Comparison of ENCODE assay signal across 8 cellular contexts in the genomic region with DNA sequence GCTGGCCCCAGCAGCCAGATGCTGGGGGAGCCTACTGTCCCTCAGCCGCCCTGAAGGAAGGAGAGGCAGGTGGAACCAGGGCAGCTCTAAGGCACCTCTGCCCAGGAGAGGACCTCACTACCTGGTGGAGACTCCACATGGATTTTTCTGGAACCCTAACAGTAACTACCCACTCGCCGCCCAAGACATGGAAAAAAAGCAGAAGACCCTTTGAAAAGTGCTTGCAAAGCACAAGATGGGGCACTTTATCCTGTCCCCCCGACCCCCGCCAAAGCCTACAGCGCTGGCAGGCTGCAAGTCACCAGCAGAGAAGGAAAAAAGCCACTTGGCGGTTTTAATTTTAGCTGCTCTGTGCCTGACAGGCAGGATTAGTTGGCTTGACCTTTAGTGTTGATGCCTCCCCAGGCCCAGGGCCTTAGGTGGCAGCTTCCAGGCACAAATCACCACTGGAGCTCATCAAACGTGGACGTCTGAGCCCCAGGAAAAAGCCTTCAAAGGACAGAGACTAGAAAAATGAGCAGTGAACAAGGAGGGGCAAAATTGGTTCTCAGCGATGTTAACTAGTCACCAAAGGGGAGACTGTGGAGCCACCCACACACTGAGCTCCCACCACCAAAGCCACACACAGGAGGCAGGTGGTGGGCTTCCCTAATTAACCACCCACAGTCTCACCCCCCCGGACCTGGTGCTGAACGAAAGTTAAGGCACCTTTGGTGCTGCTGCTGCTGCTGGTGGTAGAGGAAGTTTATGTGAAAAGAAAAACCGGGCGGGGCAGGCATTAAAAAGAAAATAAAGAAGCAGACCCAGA. TPM values are rescaled to one million over a fixed set of nuclear protein-coding genes. Genes with fewer than 3 reads are reported as not detected.
DNase-seq lines count a peak whose midpoint lies in the region; ATAC-seq and TF ChIP-seq lines count a peak whose summit lies in the region.

No MANE protein-coding gene starts in this region.

- H3K4me1 ChIP-seq in RWPE2 (ENCODE audit: insufficient read depth, poor library complexity, severe bottlenecking) (peaks cover 17% of the 10 kb centered on the region), lung (ENCODE audit: control insufficient read depth in 2 of 2, insufficient read depth in 2 of 2, low read length in 2 of 2) (peaks cover 4 to 12% of the 10 kb centered on the region in 2 donors), testis (peaks cover 65% of the 10 kb centered on the region)

- intact Hi-C loops in testis (cut with DNase I; ENCODE audit: low total_unique reads) = no loop called here

- peaks cover 60% of the 10 kb centered on the region for H3K36me3 ChIP-seq in RWPE2 (ENCODE audit: low read depth)
- peaks cover 48 to 65% of the 10 kb centered on the region in 2 donors for H3K36me3 ChIP-seq in lung (ENCODE audit: control insufficient read depth in 2 of 2, insufficient read depth in 2 of 2, low read length in 2 of 2)
- no peaks in the 10 kb centered on the region for H3K36me3 ChIP-seq in testis (ENCODE audit: low read depth, missing control alignments)
- H3K36me3 ChIP-seq in brain microvascular endothelial cell (replicated peaks) = peaks cover 66% of the 10 kb centered on the region

- H3K4me3 ChIP-seq in RWPE2 (ENCODE audit: severe bottlenecking) = no peak overlapping the region
- H3K4me3 ChIP-seq in lung = no peak overlapping the region
- no peak overlapping the region for H3K4me3 ChIP-seq in testis
- no peak overlapping the region for H3K4me3 ChIP-seq in brain microvascular endothelial cell (ENCODE audit: low read depth, low read length)

- peak overlapping the region; percentile 86 for H3K27ac Mint-ChIP-seq in activated naive CD8-positive, alpha-beta T cell

- peak overlapping the region; percentile 56 for H3K27ac ChIP-seq in RWPE2 (ENCODE audit: poor library complexity, severe bottlenecking)
- H3K27ac ChIP-seq in lung (ENCODE audit: low read depth in 1 of 2, low read length in 1 of 2) = peak overlapping the region; percentile 28 to 57
- H3K27ac ChIP-seq in testis = peak overlapping the region; percentile 33 to 74
- H3K27ac ChIP-seq in brain microvascular endothelial cell = no peak overlapping the region

- in situ Hi-C loops in brain microvascular endothelial cell (cut with HindIII; ENCODE audit: low pct_ligation_motif_present, low sequenced_read_pairs) = no loop called here

- peaks cover 92% of the 10 kb centered on the region for H3K4me1 Mint-ChIP-seq in activated naive CD8-positive, alpha-beta T cell (ENCODE audit: low read depth)

- WGBS in lung, 2 donors = 58 to 70% methylated on average over 14 of the region's 14 CpGs
- WGBS in testis, 2 donors = 60 to 64% methylated on average over 13 to 14 of the region's 14 CpGs

- peak overlapping the region; percentile 85 for H3K4me3 Mint-ChIP-seq in activated naive CD8-positive, alpha-beta T cell

- no peaks in the 10 kb centered on the region for H3K27me3 Mint-ChIP-seq in activated naive CD8-positive, alpha-beta T cell

- no peak for TF ChIP-seq CTCF in RWPE2 (IDR thresholded peaks at IDR 0.05; ENCODE audit: poor library complexity, severe bottlenecking)
- no peak for TF ChIP-seq CTCF in lung (IDR thresholded peaks at IDR 0.05; ENCODE audit: control extremely low read depth, extremely low read depth)
- TF ChIP-seq CTCF in testis (IDR thresholded peaks at IDR 0.05) = no peak
- no peak for TF ChIP-seq CTCF in brain microvascular endothelial cell (IDR thresholded peaks at IDR 0.05; ENCODE audit: low read depth, low read length, missing control alignments)

- no peak for TF ChIP-seq POLR2A in testis (IDR thresholded peaks at IDR 0.05)

- peaks cover 3% of the 10 kb centered on the region for H3K36me3 Mint-ChIP-seq in activated naive CD8-positive, alpha-beta T cell

- no peaks in the 10 kb centered on the region for H3K27me3 ChIP-seq in RWPE2 (ENCODE audit: insufficient read depth, poor library complexity, severe bottlenecking)
- no peaks in the 10 kb centered on the region for H3K27me3 ChIP-seq in lung (ENCODE audit: control insufficient read depth, insufficient read depth)
- H3K27me3 ChIP-seq in testis = no peaks in the 10 kb centered on the region
- no peaks in the 10 kb centered on the region for H3K27me3 ChIP-seq in brain microvascular endothelial cell (replicated peaks)

- DNase-seq in RWPE2 (ENCODE audit: low spot score) (no peak), lung (ENCODE audit: low spot score) (no peak), testis (no peak), brain microvascular endothelial cell (no peak), GOT3 (lab: John Stamatoyannopoulos, UW) (no peak), GM03348 (ENCODE audit: low spot score) (no peak), medulla oblongata (ENCODE audit: extremely low spot score) (no peak)

- ATAC-seq in RWPE2 (ENCODE audit: low read depth) (0 out of 3 replicates have a peak, but pooled peaks have one; percentile 2), lung (ENCODE audit: insufficient read depth, low FRiP score) (no peak)

- H3K9me3 ChIP-seq in RWPE2 (ENCODE audit: severe bottlenecking) = no peaks in the 10 kb centered on the region
- no peaks in the 10 kb centered on the region for H3K9me3 ChIP-seq in lung (ENCODE audit: control insufficient read depth in 2 of 2, insufficient read depth in 1 of 2, low read length in 1 of 2)
- H3K9me3 ChIP-seq in testis = no peaks in the 10 kb centered on the region

- no peaks in the 10 kb centered on the region for H3K9me3 Mint-ChIP-seq in activated naive CD8-positive, alpha-beta T cell (ENCODE audit: low read depth)

RNA-seq across cellular contexts. Expression of a gene that starts 4.2 kb away (rescaled TPM):
- total RNA-seq in lung (1 to 10 TPM; 3.7 to 3.8 TPM), testis (10 to 100 TPM; 12.1 to 14.4 TPM)
- polyA plus RNA-seq in lung (1 to 10 TPM; 1.2 TPM), testis (ENCODE audit: insufficient read depth, low read depth, low replicate concordance) (14.2 TPM)

RNA-seq across cellular contexts. Expression of a gene that starts 14.3 kb away (rescaled TPM):
- total RNA-seq in lung (100 to 1,000 TPM; 196 to 213 TPM), testis (100 to 1,000 TPM; 431 to 499 TPM)
- polyA plus RNA-seq in lung (10 to 100 TPM; 76.2 to 97.8 TPM), testis (ENCODE audit: insufficient read depth, low read depth, low replicate concordance) (455 TPM)

RNA-seq across cellular contexts. Expression of a gene that starts 20.1 kb away (rescaled TPM):
- total RNA-seq in lung (10 to 100 TPM; 20.0 to 39.3 TPM), testis (10 to 100 TPM; 24.0 to 26.3 TPM)
- polyA plus RNA-seq in lung (10 to 100 TPM; 22.2 to 46.4 TPM), testis (ENCODE audit: insufficient read depth, low read depth, low replicate concordance) (14.4 TPM)

RNA-seq across cellular contexts. Expression of a gene that starts 39.0 kb away (rescaled TPM):
- total RNA-seq in lung = 10 to 100 TPM; 23.3 to 41.8 TPM
- 10 to 100 TPM; 15.0 to 24.3 TPM for polyA plus RNA-seq in lung
- total RNA-seq in testis = 10 to 100 TPM; 27.7 to 29.8 TPM
- polyA plus RNA-seq in testis (ENCODE audit: insufficient read depth, low read depth, low replicate concordance) = 14.9 TPM

RNA-seq across cellular contexts. Expression of a gene that starts 41.0 kb away (rescaled TPM):
- total RNA-seq in lung (1 to 10 TPM; 1.7 to 6.6 TPM), testis (10 to 100 TPM; 32.6 to 40.1 TPM)
- polyA plus RNA-seq in lung (under 1 TPM; 0.39 to 0.56 TPM), testis (ENCODE audit: insufficient read depth, low read depth, low replicate concordance) (46.8 TPM)
